ENCODE assay signal across 17 cellular contexts in genomic region chr12:104734541-104735075, GRCh38.
DNase-seq lines count a peak whose midpoint lies in the region; ATAC-seq and TF ChIP-seq lines count a peak whose summit lies in the region.
"Had no signal": no experiment of that assay in that cellular context is flagged by ENCODE, and none has a peak within 500 bp of the region (broad histone marks: within the 10 kb centered on the region; RNA-seq: fewer than 3 reads in every experiment).

No MANE protein-coding gene starts in this region.

- H3K4me3 ChIP-seq in BE2C (ENCODE audit: low read depth, low read length) (no peak overlapping the region), spleen (no peak overlapping the region)
- H3K4me3 ChIP-seq: esophagus muscularis mucosa, right atrium auricular region, tibial nerve had no signal

- no peaks in the 10 kb centered on the region for H3K27me3 ChIP-seq in BE2C
- no peaks in the 10 kb centered on the region for H3K27me3 ChIP-seq in spleen (replicated peaks in 1 of 7)
- H3K27me3 ChIP-seq: esophagus muscularis mucosa, right atrium auricular region, tibial nerve had no signal

- H3K36me3 Mint-ChIP-seq in memory B cell: no peaks in the 10 kb centered on the region

- intact Hi-C loops in spleen (cut with DNase I; ENCODE audit: low total_unique reads): no loop called here

- TF ChIP-seq POLR2A in spleen (IDR thresholded peaks at IDR 0.05): no peak

- H3K4me1 ChIP-seq in BE2C (peaks cover 44% of the 10 kb centered on the region), spleen (peaks cover 14 to 99% (median 53%) of the 10 kb centered on the region in 6 donors)

- H3K27ac Mint-ChIP-seq in memory B cell: peak overlapping the region; percentile 50

- H3K4me3 Mint-ChIP-seq in memory B cell: no peak overlapping the region

- DNase-seq in NCI-H2227 (lab: John Stamatoyannopoulos, UW; ENCODE audit: unreplicated experiment) (peak; percentile 23), NCI-H2227 treated with DMSO at 0.1 percent for 48 hours (lab: John Stamatoyannopoulos, UW) (no peak), BE2C (peak; percentile 35), NCI-H1694 treated with DMSO at 0.1 percent for 48 hours (lab: John Stamatoyannopoulos, UW) (peak; percentile 32), memory B cell (ENCODE audit: low spot score in 2 of 2) (no peak), NCI-H524 treated with DMSO at 0.1 percent for 48 hours (lab: John Stamatoyannopoulos, UW) (no peak), spleen (no peak), GDM1 (lab: John Stamatoyannopoulos, UW) (no peak)
- DNase-seq: central memory CD4-positive, alpha-beta T cell; HCEC 1CT; NCI-H748 treated with DMSO at 0.1 percent for 48 hours; occipital lobe; PC-3; stimulated activated naive CD4-positive, alpha-beta T cell treated with Interleukin-2 at 50 U/mL for 16 hours had no signal

- ATAC-seq in memory B cell (ENCODE audit: low read depth): no peak

- H3K27me3 Mint-ChIP-seq in memory B cell: no peaks in the 10 kb centered on the region

- H3K9me3 ChIP-seq in BE2C: no peaks in the 10 kb centered on the region
- H3K9me3 ChIP-seq in spleen: no peaks in the 10 kb centered on the region
- H3K9me3 ChIP-seq: esophagus muscularis mucosa, right atrium auricular region, tibial nerve had no signal

- TF ChIP-seq CTCF in BE2C (IDR thresholded peaks at IDR 0.05; ENCODE audit: low read depth, low read length) (no peak), spleen (IDR thresholded peaks at IDR 0.05 in 8 of 11, conservative IDR thresholded peaks at IDR 0.05 in 3 of 11) (no peak)

- 89 to 94% (median 92%) methylated on average over 6 of the region's 6 CpGs for WGBS in spleen, 5 donors

- H3K4me1 Mint-ChIP-seq in memory B cell: peaks cover 46% of the 10 kb centered on the region

- H3K36me3 ChIP-seq in BE2C (no peaks in the 10 kb centered on the region), spleen (peaks cover 0 to 7% (median 0%) of the 10 kb centered on the region in 6 donors)
- H3K36me3 ChIP-seq: esophagus muscularis mucosa, right atrium auricular region, tibial nerve had no signal

- no peak overlapping the region for H3K27ac ChIP-seq in spleen
- H3K27ac ChIP-seq: esophagus muscularis mucosa, right atrium auricular region, tibial nerve had no signal

- no peaks in the 10 kb centered on the region for H3K9me3 Mint-ChIP-seq in memory B cell

Comparison
In these comparisons a context has a peak if more than half of its experiments do, and no peak if none do; other contexts are left out.
1. DNase-seq: peak in NCI-H2227 (single experiment), BE2C (single experiment) and NCI-H1694 treated with DMSO at 0.1 percent for 48 hours (single experiment); none in NCI-H2227 treated with DMSO at 0.1 percent for 48 hours (single experiment), memory B cell (0 of 2), NCI-H524 treated with DMSO at 0.1 percent for 48 hours (single experiment), spleen (single experiment) and GDM1 (single experiment).